1 cellular context compared by ENCODE assay signal in genomic region chr1:153735090-153735420, GRCh38.
TF ChIP-seq lines count a peak whose summit lies in the region.

No MANE protein-coding gene starts in this region.

TF ChIP-seq in H1, 55 proteins besides CTCF, POLR2A, EP300 and RAD21:
- TF ChIP-seq CTBP2 (IDR thresholded peaks at IDR 0.05; ENCODE audit: borderline replicate concordance, insufficient read depth, insufficient read length, low read length) (no peak), E2F6 (IDR thresholded peaks at IDR 0.05) (no peak), SP2 (IDR thresholded peaks at IDR 0.05; ENCODE audit: low read length) (no peak), SIRT6 (IDR thresholded peaks at IDR 0.05; ENCODE audit: low read length) (no peak), CBX5 (IDR thresholded peaks at IDR 0.05; ENCODE audit: low read depth, low read length) (no peak), HDAC6 (IDR thresholded peaks at IDR 0.05; ENCODE audit: low read depth, low read length) (no peak), SIX5 (IDR thresholded peaks at IDR 0.05; ENCODE audit: low read depth, low read length) (no peak), YY1 (IDR thresholded peaks at IDR 0.05; ENCODE audit: low read depth, low read length) (no peak), PHF8 (conservative IDR thresholded peaks at IDR 0.05; ENCODE audit: low read depth, low read length) (no peak), ZNF274 (IDR thresholded peaks at IDR 0.05; ENCODE audit: borderline replicate concordance, extremely low read depth, low read length) (no peak), BACH1 (IDR thresholded peaks at IDR 0.05; ENCODE audit: low read length) (no peak), CBX8 (IDR thresholded peaks at IDR 0.05; ENCODE audit: borderline replicate concordance, low read depth, low read length) (no peak), CEBPB (IDR thresholded peaks at IDR 0.05; ENCODE audit: low read depth, low read length) (no peak), HDAC2 (IDR thresholded peaks at IDR 0.05; ENCODE audit: borderline replicate concordance in 1 of 2, low read depth in 2 of 2, low read length in 2 of 2) (no peak), GTF2F1 (IDR thresholded peaks at IDR 0.05; ENCODE audit: borderline replicate concordance, low read depth, low read length) (no peak), POLR2AphosphoS5 (IDR thresholded peaks at IDR 0.05; ENCODE audit: low read depth, low read length) (no peak), SRF (IDR thresholded peaks at IDR 0.05; ENCODE audit: low read depth, low read length) (no peak)
TF ChIP-seq in H1: peak in this region for 0.
